ENCODE assay signal across 1 cellular context in genomic region chr3:133595341-133595740, GRCh38.
TF ChIP-seq lines count a peak whose summit lies in the region.

No MANE protein-coding gene starts in this region.

TF ChIP-seq in HCT116, 20 proteins besides CTCF, POLR2A, EP300 and RAD21 (continued from another document):
- TF ChIP-seq EZH2phosphoT487 (IDR thresholded peaks at IDR 0.05; ENCODE audit: borderline replicate concordance) (no peak), SIN3A (IDR thresholded peaks at IDR 0.05; ENCODE audit: low read depth) (no peak)
